Comparison of ENCODE assay signal across 8 cellular contexts in the genomic region with DNA sequence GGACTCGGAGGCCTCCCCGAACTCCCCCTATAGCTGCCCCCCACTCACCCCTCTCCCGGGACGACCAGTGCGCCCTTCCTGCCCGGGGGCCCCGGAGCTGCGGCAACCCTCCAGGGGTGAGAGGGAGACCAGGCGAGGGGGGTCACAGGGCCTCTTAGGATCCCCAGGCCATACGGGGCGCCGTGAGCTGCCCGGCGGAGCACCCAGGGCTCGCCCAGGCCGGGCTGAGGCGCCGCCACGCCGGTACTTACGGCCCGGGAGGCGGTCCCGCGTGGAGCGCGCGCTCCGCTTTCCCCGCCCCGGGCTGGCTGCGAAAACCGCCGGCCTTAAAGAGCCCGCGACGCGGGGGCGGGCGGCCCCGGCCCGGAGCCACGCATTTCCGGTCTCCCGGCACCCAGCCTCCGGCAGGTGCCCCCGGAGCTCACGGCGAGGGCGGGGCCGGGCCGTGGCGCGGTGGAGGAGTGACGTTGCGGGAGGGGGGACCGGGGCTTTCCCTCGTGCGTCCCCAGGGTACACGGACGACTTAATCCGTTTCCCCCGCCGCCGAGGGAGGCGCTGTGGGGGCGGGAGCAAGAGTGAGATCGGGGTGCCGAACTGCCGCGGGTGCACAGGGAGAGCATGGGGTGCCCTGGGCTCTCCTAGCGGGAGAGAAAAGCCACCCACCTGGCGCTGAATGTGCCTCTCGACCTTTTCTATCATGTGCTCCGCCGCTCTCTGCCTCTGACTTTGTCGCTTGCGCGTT. TPM values are rescaled to one million over a fixed set of nuclear protein-coding genes. Genes with fewer than 3 reads are reported as not detected.
A peak's percentile ranks its signal among the peaks of the same experiment; 100 is the strongest.
DNase-seq lines count a peak whose midpoint lies in the region; ATAC-seq, FAIRE-seq and TF ChIP-seq lines count a peak whose summit lies in the region.

Gene METTL21A (minus strand): TSS at position 381 of the 742 bp plus-strand sequence. CDS start 1,019 bp downstream, outside the sequence.

- H3K27me3 ChIP-seq in BLaER1: no peaks in the 10 kb centered on the region
- no peaks in the 10 kb centered on the region for H3K27me3 ChIP-seq in colonic mucosa

- H3K36me3 ChIP-seq in BLaER1 (peaks cover 27% of the 10 kb centered on the region), colonic mucosa (no peaks in the 10 kb centered on the region)

- peak within 1 kb of the TSS; percentile 90 for H3K4me3 ChIP-seq in BLaER1
- peak within 1 kb of the TSS; percentile 93 for H3K4me3 ChIP-seq in colonic mucosa

- peak within 1 kb of the TSS; percentile 92 for H3K4me2 ChIP-seq in BLaER1

- peak; percentile 27 for TF ChIP-seq CTCF in colonic mucosa (IDR thresholded peaks at IDR 0.05)

- H3K27ac ChIP-seq in BLaER1: peak within 1 kb of the TSS; percentile 100
- H3K27ac ChIP-seq in colonic mucosa: peak within 1 kb of the TSS; percentile 95

- DNase-seq in GM19239 (ENCODE audit: insufficient read length, low spot score): peak; percentile 71
- DNase-seq in NCI-H524 treated with DMSO at 0.1 percent for 48 hours (lab: John Stamatoyannopoulos, UW): peak; percentile 37
- peak; percentile 97 for DNase-seq in activated CD4-positive, alpha-beta T cell treated with anti-CD3 and anti-CD28 coated beads for 4 hours
- peak; percentile 94 for DNase-seq in colonic mucosa
- DNase-seq in left colon: peak; percentile 92 to 93
- DNase-seq in stimulated activated CD4-positive, alpha-beta T cell treated with anti-CD3 and anti-CD28 coated beads, Interleukin-2, amount 100 ng/mL, for 24 hours: peak; percentile 94

- peak; percentile 52 for ATAC-seq in HG03442 (IDR thresholded peaks at IDR 0.05; ENCODE audit: unreplicated experiment)
- peak; percentile 85 for ATAC-seq in left colon

- H3K9me3 ChIP-seq in BLaER1 (no peaks in the 10 kb centered on the region), colonic mucosa (no peaks in the 10 kb centered on the region)

- peak; percentile 82 for FAIRE-seq in GM19239 (lab: Jason Lieb, UNC)

- H3K9ac ChIP-seq in BLaER1: peak within 1 kb of the TSS; percentile 99
- H3K9ac ChIP-seq in colonic mucosa (ENCODE audit: low read depth in 2 of 2, low read length in 2 of 2): peak within 1 kb of the TSS; percentile 93 to 97

- H4K20me1 ChIP-seq in BLaER1: no peaks in the 10 kb centered on the region

- peaks cover 66% of the 10 kb centered on the region for H3K4me1 ChIP-seq in BLaER1
- H3K4me1 ChIP-seq in colonic mucosa: peaks cover 6% of the 10 kb centered on the region

- intact Hi-C loops in colonic mucosa (cut with DNase I): loop anchor here (5.0 to 10.0 kb wide), 3 partner anchors 87 to 450 kb away; partner anchors contain the start of gene CCNYL1
- intact Hi-C loops in left colon (cut with DNase I, micrococcal nuclease): no loop called here

RNA-seq across cellular contexts. Expression of gene METTL21A, which starts in this region (rescaled TPM):
- total RNA-seq in colonic mucosa (10 to 100 TPM; 14.2 to 20.3 TPM), left colon (10 to 100 TPM; 16.3 to 16.5 TPM)

Comparison
In these comparisons a context has a peak if more than half of its experiments do, and no peak if none do; other contexts are left out.
1. Peak in every context shown above with its lines: DNase-seq, ATAC-seq, H3K4me3 ChIP-seq and H3K27ac ChIP-seq.
2. DNase-seq: peak in every context shown above with its lines; median percentile 97 in activated CD4-positive, alpha-beta T cell treated with anti-CD3 and anti-CD28 coated beads for 4 hours; 94 in colonic mucosa; 94 in stimulated activated CD4-positive, alpha-beta T cell treated with anti-CD3 and anti-CD28 coated beads, Interleukin-2, amount 100 ng/mL, for 24 hours; 92 in left colon; 71 in GM19239; 37 in NCI-H524 treated with DMSO at 0.1 percent for 48 hours.